In the genomic region with DNA sequence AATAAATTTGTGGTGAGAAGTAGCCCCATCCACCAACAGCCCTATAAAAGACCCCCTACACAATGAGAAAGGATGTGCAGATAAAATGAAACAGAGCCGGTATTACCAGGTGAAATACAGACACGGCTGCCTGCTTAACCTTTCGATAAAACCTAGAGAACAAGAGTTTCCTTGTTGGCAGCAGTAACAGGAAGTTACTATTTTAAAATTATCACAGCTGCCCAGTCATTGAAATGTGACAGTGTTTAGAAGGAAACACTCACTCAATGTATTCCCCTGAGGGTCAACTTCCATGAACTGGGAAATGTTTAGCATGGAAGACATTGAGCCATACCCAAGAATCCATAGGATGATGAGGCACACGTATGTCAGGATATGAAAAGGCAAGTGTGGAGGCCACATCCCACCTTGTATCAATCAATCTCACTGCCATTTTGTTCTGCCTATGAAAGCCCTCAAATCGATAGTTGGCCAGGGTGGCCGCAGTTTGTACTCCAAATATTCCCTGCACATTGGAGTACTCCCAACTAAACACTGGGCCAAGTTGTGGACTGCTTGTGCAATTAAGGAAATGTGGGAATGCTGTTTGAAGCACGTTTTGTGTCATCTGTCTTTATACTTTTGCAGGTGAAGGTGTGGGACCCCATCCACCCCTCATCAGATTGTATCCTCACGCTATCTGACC, we compare ENCODE assay signal across 18 cellular contexts. TPM values are rescaled to one million over a fixed set of nuclear protein-coding genes. Genes with fewer than 3 reads are reported as not detected.
"Had no signal": no experiment of that assay in that cellular context is flagged by ENCODE, and none has a peak within 500 bp of the region (broad histone marks: within the 10 kb centered on the region; RNA-seq: fewer than 3 reads in every experiment).

No MANE protein-coding gene starts in this region.

RNA-seq across cellular contexts. Expression of a gene that starts 41.6 kb away (rescaled TPM):
- total RNA-seq: naive thymus-derived CD8-positive, alpha-beta T cell; natural killer cell treated with Interleukin-12 subunit alpha and Interleukin-12 subunit beta and Interleukin-15 and Interleukin-18, amount 100 ng/mL, for 72 hours; neural crest cell; omental fat pad; osteocyte; pancreas; posterior vena cava; pulmonary artery endothelial cell; right atrium auricular region; sciatic nerve; stomach; subcutaneous adipose tissue; temporal lobe; thoracic aorta; thyroid gland; tibial nerve; urinary bladder; uterus had no signal
